28 cellular contexts compared by ENCODE assay signal in genomic region chr18:7497081-7497480, GRCh38.
"Had no signal": no experiment of that assay in that cellular context is flagged by ENCODE, and none has a peak within 500 bp of the region (broad histone marks: within the 10 kb centered on the region; RNA-seq: fewer than 3 reads in every experiment).

No MANE protein-coding gene starts in this region.

- DNase-seq: stimulated activated CD4-positive, alpha-beta T cell treated with anti-CD3 and anti-CD28 coated beads, Interleukin-2, amount 100 ng/mL, for 48 hours; stimulated activated CD4-positive, alpha-beta T cell treated with anti-CD3 and anti-CD28 coated beads, Interleukin-4, amount 100 ng/mL, for 1 hour; stimulated activated CD4-positive, alpha-beta T cell treated with anti-CD3 and anti-CD28 coated beads, Interleukin-4, amount 100 ng/mL, for 24 hours; stimulated activated CD4-positive, alpha-beta T cell treated with anti-CD3 and anti-CD28 coated beads, Interleukin-4, amount 100 ng/mL, for 4 hours; stimulated activated CD8-positive, alpha-beta memory T cell treated with anti-CD3 and anti-CD28 coated beads, Interleukin-4, amount 100 ng/mL, for 48 hours; stimulated activated naive B cell treated with anti-CD40 and anti-IgM and Interleukin-4, amounts not matched to agents 10 μg/mL and 1 μg/mL and 100 μg/mL, for 72 hours; stimulated activated naive CD4-positive, alpha-beta T cell; stimulated activated naive CD4-positive, alpha-beta T cell treated with Interleukin-2 at 50 U/mL for 16 hours; stimulated activated naive CD8-positive, alpha-beta T cell treated with anti-CD3 and anti-CD28 coated beads, Interleukin-15, amount 100 ng/mL, for 72 hours; stimulated activated naive CD8-positive, alpha-beta T cell treated with anti-CD3 and anti-CD28 coated beads, Interleukin-15, Interleukin-2, amounts not matched to agents 100 U/mL and 50 U/mL, for 24 hours; stomach; substantia nigra; testis; thyroid gland; tibial artery; transverse colon; trophoblast cell; upper lobe of left lung; upper lobe of right lung; uterus had no signal

- H3K4me3 Mint-ChIP-seq: stimulated activated effector memory CD8-positive, alpha-beta T cell treated with anti-CD3 and anti-CD28 coated beads, Interleukin-12 subunit alpha, Interleukin-12 subunit beta, amount 100 ng/mL, for 72 hours; stimulated activated memory B cell treated with anti-CD40 and anti-IgM and Interleukin-4, amounts not matched to agents 10 μg/mL and 1 μg/mL and 100 μg/mL, for 72 hours; stimulated activated naive B cell treated with anti-CD40 and anti-IgM and Interleukin-4, amounts not matched to agents 10 μg/mL and 1 μg/mL and 100 μg/mL, for 72 hours; stimulated activated naive CD8-positive, alpha-beta T cell treated with anti-CD3 and anti-CD28 coated beads, Interleukin-15, amount 100 ng/mL, for 72 hours; stimulated activated naive CD8-positive, alpha-beta T cell treated with anti-CD3 and anti-CD28 coated beads, Interleukin-15, Interleukin-2, amounts not matched to agents 100 ng/mL and 50 ng/mL, for 24 hours; type B pancreatic cell had no signal

- H3K27me3 Mint-ChIP-seq: stimulated activated memory B cell treated with anti-CD40 and anti-IgM and Interleukin-4, amounts not matched to agents 10 μg/mL and 1 μg/mL and 100 μg/mL, for 72 hours; stimulated activated naive B cell treated with anti-CD40 and anti-IgM and Interleukin-4, amounts not matched to agents 10 μg/mL and 1 μg/mL and 100 μg/mL, for 72 hours; stimulated activated naive CD8-positive, alpha-beta T cell treated with anti-CD3 and anti-CD28 coated beads, Interleukin-15, amount 100 ng/mL, for 72 hours; stimulated activated naive CD8-positive, alpha-beta T cell treated with anti-CD3 and anti-CD28 coated beads, Interleukin-15, Interleukin-2, amounts not matched to agents 100 ng/mL and 50 ng/mL, for 24 hours had no signal

- H3K27me3 ChIP-seq: stomach, suprapubic skin, testis, thyroid gland, tibial artery, tibial nerve, transverse colon, upper lobe of left lung, upper lobe of right lung, uterus, vagina had no signal

- H3K27ac ChIP-seq: stomach, suprapubic skin, testis, thoracic aorta, thyroid gland, tibial artery, tibial nerve, transverse colon, upper lobe of left lung, upper lobe of right lung, uterus, vagina had no signal

- H3K4me1 ChIP-seq: stomach, suprapubic skin, testis, thyroid gland, tibial artery, tibial nerve, transverse colon, upper lobe of left lung, upper lobe of right lung, uterus, vagina had no signal

- H3K27ac Mint-ChIP-seq: stimulated activated effector memory CD8-positive, alpha-beta T cell treated with anti-CD3 and anti-CD28 coated beads, Interleukin-12 subunit alpha, Interleukin-12 subunit beta, amount 100 ng/mL, for 72 hours; stimulated activated memory B cell treated with anti-CD40 and anti-IgM and Interleukin-4, amounts not matched to agents 10 μg/mL and 1 μg/mL and 100 μg/mL, for 72 hours; stimulated activated naive B cell treated with anti-CD40 and anti-IgM and Interleukin-4, amounts not matched to agents 10 μg/mL and 1 μg/mL and 100 μg/mL, for 72 hours; stimulated activated naive CD8-positive, alpha-beta T cell treated with anti-CD3 and anti-CD28 coated beads, Interleukin-15, amount 100 ng/mL, for 72 hours; stimulated activated naive CD8-positive, alpha-beta T cell treated with anti-CD3 and anti-CD28 coated beads, Interleukin-15, Interleukin-2, amounts not matched to agents 100 ng/mL and 50 ng/mL, for 24 hours; type B pancreatic cell had no signal

- ATAC-seq: stimulated activated effector memory CD8-positive, alpha-beta T cell treated with anti-CD3 and anti-CD28 coated beads, Interleukin-12 subunit alpha, Interleukin-12 subunit beta, amount 100 ng/mL, for 72 hours; stimulated activated memory B cell treated with anti-CD40 and anti-IgM and Interleukin-4, amounts not matched to agents 10 μg/mL and 1 μg/mL and 100 μg/mL, for 72 hours; stimulated activated naive B cell treated with anti-CD40 and anti-IgM and Interleukin-4, amounts not matched to agents 10 μg/mL and 1 μg/mL and 100 μg/mL, for 72 hours; stimulated activated naive CD8-positive, alpha-beta T cell treated with anti-CD3 and anti-CD28 coated beads, Interleukin-15, amount 100 ng/mL, for 72 hours; stimulated activated naive CD8-positive, alpha-beta T cell treated with anti-CD3 and anti-CD28 coated beads, Interleukin-15, Interleukin-2, amounts not matched to agents 100 U/mL and 50 U/mL, for 24 hours; upper lobe of right lung had no signal

- H3K4me1 Mint-ChIP-seq: stimulated activated effector memory CD8-positive, alpha-beta T cell treated with anti-CD3 and anti-CD28 coated beads, Interleukin-12 subunit alpha, Interleukin-12 subunit beta, amount 100 ng/mL, for 72 hours; stimulated activated memory B cell treated with anti-CD40 and anti-IgM and Interleukin-4, amounts not matched to agents 10 μg/mL and 1 μg/mL and 100 μg/mL, for 72 hours; stimulated activated naive B cell treated with anti-CD40 and anti-IgM and Interleukin-4, amounts not matched to agents 10 μg/mL and 1 μg/mL and 100 μg/mL, for 72 hours; stimulated activated naive CD8-positive, alpha-beta T cell treated with anti-CD3 and anti-CD28 coated beads, Interleukin-15, amount 100 ng/mL, for 72 hours had no signal

- H3K36me3 Mint-ChIP-seq: stimulated activated effector memory CD8-positive, alpha-beta T cell treated with anti-CD3 and anti-CD28 coated beads, Interleukin-12 subunit alpha, Interleukin-12 subunit beta, amount 100 ng/mL, for 72 hours; stimulated activated memory B cell treated with anti-CD40 and anti-IgM and Interleukin-4, amounts not matched to agents 10 μg/mL and 1 μg/mL and 100 μg/mL, for 72 hours; stimulated activated naive B cell treated with anti-CD40 and anti-IgM and Interleukin-4, amounts not matched to agents 10 μg/mL and 1 μg/mL and 100 μg/mL, for 72 hours; type B pancreatic cell had no signal

- H3K9me3 Mint-ChIP-seq: type B pancreatic cell had no signal

- H3K9me3 ChIP-seq: stomach, suprapubic skin, testis, thoracic aorta, thyroid gland, tibial artery, tibial nerve, transverse colon, upper lobe of left lung, upper lobe of right lung, uterus, vagina had no signal

- H3K36me3 ChIP-seq: stomach, suprapubic skin, thoracic aorta, thyroid gland, tibial artery, tibial nerve, transverse colon, upper lobe of left lung, upper lobe of right lung, uterus, vagina had no signal

- H3K4me3 ChIP-seq: stomach, suprapubic skin, testis, thoracic aorta, thyroid gland, tibial artery, tibial nerve, transverse colon, upper lobe of left lung, upper lobe of right lung, uterus, vagina had no signal
